16 cellular contexts compared by ENCODE assay signal in the genomic region with DNA sequence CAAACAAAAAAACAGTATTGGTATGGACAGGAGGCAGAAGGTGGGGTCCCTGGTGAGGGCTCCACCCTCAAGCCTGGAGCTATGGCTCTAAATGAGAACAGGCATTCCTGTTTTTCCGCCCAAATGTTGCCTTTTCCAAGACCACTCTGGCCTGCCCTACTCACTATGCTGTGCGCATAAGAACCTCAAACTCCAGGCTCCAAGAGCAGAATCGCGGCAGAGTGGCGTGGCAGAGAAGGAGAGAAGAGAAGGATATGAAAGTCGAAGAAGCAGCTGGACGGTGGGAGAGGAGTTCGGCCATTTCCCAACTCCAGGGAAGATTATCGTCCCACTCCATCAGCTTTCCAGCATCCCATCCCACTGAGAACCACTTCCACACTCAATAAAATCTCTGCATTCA.
"Had no signal": no experiment of that assay in that cellular context is flagged by ENCODE, and none has a peak within 500 bp of the region (broad histone marks: within the 10 kb centered on the region; RNA-seq: fewer than 3 reads in every experiment).

No MANE protein-coding gene starts in this region.

- H3K4me2 ChIP-seq: hepatocyte had no signal

- H3K79me2 ChIP-seq: hepatocyte, parathyroid adenoma had no signal

- ATAC-seq: left lobe of liver; natural killer cell; psoas muscle; stimulated activated memory B cell treated with anti-CD40 and anti-IgM and Interleukin-4, amounts not matched to agents 10 μg/mL and 1 μg/mL and 100 μg/mL, for 72 hours; upper lobe of right lung had no signal

- H3K4me1 ChIP-seq: parathyroid adenoma, psoas muscle, right lobe of liver, tibial artery, upper lobe of right lung, vagina had no signal

- H2AFZ ChIP-seq: hepatocyte, parathyroid adenoma had no signal

- H3K4me3 ChIP-seq: hepatocyte, psoas muscle, right lobe of liver, tibial artery, upper lobe of right lung, vagina had no signal

- H3K27ac ChIP-seq: hepatocyte, parathyroid adenoma, psoas muscle, right lobe of liver, tibial artery, upper lobe of right lung, vagina had no signal

- DNase-seq: dermis blood vessel endothelial cell; foreskin melanocyte; head of caudate nucleus; kidney glomerular epithelial cell; natural killer cell; psoas muscle; retina; stimulated activated CD4-positive, alpha-beta T cell treated with anti-CD3 and anti-CD28 coated beads, Interleukin-4, amount 100 ng/mL, for 1 hour; tibial artery; upper lobe of right lung had no signal

- H3K27me3 ChIP-seq: hepatocyte, right lobe of liver, tibial artery, upper lobe of right lung, vagina had no signal

- H3K36me3 ChIP-seq: right lobe of liver, tibial artery, upper lobe of right lung, vagina had no signal

- H3K9me3 ChIP-seq: psoas muscle, right lobe of liver, tibial artery, upper lobe of right lung, vagina had no signal

- H3K9ac ChIP-seq: parathyroid adenoma had no signal
